In genomic region chr7:99290980-99291607, GRCh38 we compare ENCODE assay signal across 19 cellular contexts. TPM values are rescaled to one million over a fixed set of nuclear protein-coding genes. Genes with fewer than 3 reads are reported as not detected.
A peak's percentile ranks its signal among the peaks of the same experiment; 100 is the strongest.
DNase-seq lines count a peak whose midpoint lies in the region; ATAC-seq, FAIRE-seq and TF ChIP-seq lines count a peak whose summit lies in the region.
"Had no signal": no experiment of that assay in that cellular context is flagged by ENCODE, and none has a peak within 500 bp of the region (broad histone marks: within the 10 kb centered on the region; RNA-seq: fewer than 3 reads in every experiment).

No MANE protein-coding gene starts in this region.

- H3K79me2 ChIP-seq in HepG2 (ENCODE audit: insufficient read depth, low read length): no peaks in the 10 kb centered on the region

- H3K4me2 ChIP-seq in IMR-90 (ENCODE audit: low read depth, low read length) (peak overlapping the region; percentile 10; the same call in 1 of the 2 replicates), HepG2 (ENCODE audit: low read depth, low read length) (no peak overlapping the region)

- CTCF ChIA-PET in IMR-90 (lab: Yijun Ruan, JAX) (no interaction called here), HepG2 (lab: Yijun Ruan, JAX; ENCODE audit: low intra/inter-chr PET ratio, low total read pairs) (no interaction called here)

- H3K27ac ChIP-seq in IMR-90 (ENCODE audit: insufficient read depth, low read length): peak overlapping the region; percentile 34; the same call in 1 of the 2 replicates
- no peak overlapping the region for H3K27ac ChIP-seq in SJCRH30
- no peak overlapping the region for H3K27ac ChIP-seq in HepG2 (ENCODE audit: extremely low read length, insufficient read depth, low read length)
- no peak overlapping the region for H3K27ac ChIP-seq in left ventricle myocardium inferior (replicated peaks)

- peak overlapping the region; percentile 41; the same call in 1 of the 2 replicates for H3K14ac ChIP-seq in IMR-90 (replicated peaks; ENCODE audit: low read depth, low read length)

- TF ChIP-seq RAD21 in IMR-90 (IDR thresholded peaks at IDR 0.05; ENCODE audit: low read length): no peak
- TF ChIP-seq RAD21 in HepG2 (CRISPR knock-in tag; IDR thresholded peaks at IDR 0.05): no peak

- H3K9me3 ChIP-seq in IMR-90 (ENCODE audit: control insufficient read depth, insufficient read depth, low read length): no peaks in the 10 kb centered on the region
- H3K9me3 ChIP-seq in SJCRH30 (replicated peaks): no peaks in the 10 kb centered on the region
- no peaks in the 10 kb centered on the region for H3K9me3 ChIP-seq in HepG2 (ENCODE audit: low read length)
- H3K9me3 ChIP-seq in left ventricle myocardium inferior (replicated peaks): no peaks in the 10 kb centered on the region
- H3K9me3 ChIP-seq: BE2C, HAP-1 had no signal

- no peak overlapping the region for H2BK20ac ChIP-seq in IMR-90 (ENCODE audit: low read depth, low read length)

- DNase-seq in COLO668 (lab: John Stamatoyannopoulos, UW; ENCODE audit: unreplicated experiment) (peak; percentile 12), IMR-90 (peak; percentile 90), SJCRH30 (peak; percentile 35 to 54), HepG2 (ENCODE audit: low spot score) (no peak), left ventricle myocardium inferior (no peak)
- DNase-seq: BE2C; Calu3; CD4-positive, alpha-beta T cell; DMS79; KBM-7; MV-4-11; NCI-H2081 treated with DMSO at 0.1 percent for 48 hours; NCI-H446 had no signal

- peak overlapping the region; percentile 27; the same call in 1 of the 2 replicates for H3K4ac ChIP-seq in IMR-90 (ENCODE audit: low read depth, low read length)

- no peaks in the 10 kb centered on the region for H4K20me1 ChIP-seq in IMR-90 (ENCODE audit: insufficient read depth, low read length)
- H4K20me1 ChIP-seq in HepG2 (ENCODE audit: insufficient read depth, low read length): no peaks in the 10 kb centered on the region

- H3K9me1 ChIP-seq in IMR-90 (ENCODE audit: insufficient read depth, low read length): peaks cover 4% of the 10 kb centered on the region; the same call in 1 of the 2 replicates

- no peak for TF ChIP-seq POLR2A in IMR-90 (IDR thresholded peaks at IDR 0.05; ENCODE audit: low read depth, low read length)
- no peak for TF ChIP-seq POLR2A in HepG2 (IDR thresholded peaks at IDR 0.05; ENCODE audit: insufficient read depth in 1 of 2, low read depth in 2 of 2, low read length in 2 of 2)

- H4K5ac ChIP-seq in IMR-90 (ENCODE audit: low read depth, low read length): no peak overlapping the region; the same call in 1 of the 2 replicates

- peak overlapping the region; percentile 1; the same call in 1 of the 2 replicates for H3K18ac ChIP-seq in IMR-90 (ENCODE audit: low read depth, low read length)

- intact Hi-C loops in IMR-90 (cut with micrococcal nuclease) (no loop called here), HepG2 (cut with micrococcal nuclease; ENCODE audit: unreplicated experiment) (no loop called here), left ventricle myocardium inferior (cut with micrococcal nuclease) (no loop called here)

- peak overlapping the region; percentile 48; the same call in 1 of the 2 replicates for H2BK120ac ChIP-seq in IMR-90 (ENCODE audit: low read depth, low read length)

- WGBS in IMR-90 (ENCODE audit: extremely low coverage in 2 of 2, insufficient read length in 1 of 2), 2 experiments: no CpG with 5 or more reads among the region's 10 CpGs
- 52% methylated on average over 9 of the region's 10 CpGs for WGBS in HepG2 (ENCODE audit: low lambda C conversion rate)

- no peak overlapping the region for H2AK9ac ChIP-seq in IMR-90 (replicated peaks; ENCODE audit: low read depth, low read length, poor library complexity)

- POLR2A ChIA-PET in IMR-90 (lab: Charles Lee; ENCODE audit: unreplicated experiment): no interaction called here
- POLR2A ChIA-PET in HepG2 (lab: Yijun Ruan, JAX): interaction anchor here (0.8 kb wide), 1 partner anchor 18 kb away, joined by 3 read pairs; no protein-coding TSS in a partner anchor

- H2AK5ac ChIP-seq in IMR-90 (ENCODE audit: low read depth, low read length): peak overlapping the region; percentile 54

- BruUV-seq in IMR-90 (replicated peaks; lab: Mats Ljungman, UMichigan) (no TSS peak), HepG2 (replicated peaks; lab: Mats Ljungman, UMichigan) (no TSS peak)

- no peak overlapping the region for H4K91ac ChIP-seq in IMR-90 (ENCODE audit: insufficient read depth, low read depth, low read length)

- H3K27me3 ChIP-seq in IMR-90 (ENCODE audit: control insufficient read depth, insufficient read depth, low read length) (no peaks in the 10 kb centered on the region), SJCRH30 (no peaks in the 10 kb centered on the region), HepG2 (ENCODE audit: control insufficient read depth in 1 of 2, insufficient read depth in 2 of 2, low read length in 2 of 2) (no peaks in the 10 kb centered on the region; a peak in 1 of 5 replicates), left ventricle myocardium inferior (ENCODE audit: low read depth) (no peaks in the 10 kb centered on the region)
- H3K27me3 ChIP-seq: BE2C had no signal

- ATAC-seq in IMR-90 (ENCODE audit: low read depth): peak; percentile 72
- ATAC-seq in HepG2: no peak
- no peak for ATAC-seq in GM21515 (IDR thresholded peaks at IDR 0.05; ENCODE audit: unreplicated experiment)
- ATAC-seq in HG03432 (IDR thresholded peaks at IDR 0.05; ENCODE audit: unreplicated experiment): no peak
- ATAC-seq: SK-N-SH treated with all-trans-retinoic acid at 6 μM for 48 hours had no signal

- in situ Hi-C loops in IMR-90 (cut with MboI; ENCODE audit: low sequenced_read_pairs) (no loop called here), HepG2 (cut with HindIII; ENCODE audit: extremely low pct_ligation_motif_present, low pct_unique_long_range_greater_than_20kb) (no loop called here)

- dilution Hi-C loops in IMR-90 (cut with HindIII; ENCODE audit: low sequenced_read_pairs, unreplicated experiment): no loop called here

- H3K4me1 ChIP-seq in IMR-90 (ENCODE audit: control insufficient read depth, insufficient read depth, low read length) (peaks cover 5% of the 10 kb centered on the region; the same call in 1 of the 2 replicates), SJCRH30 (no peaks in the 10 kb centered on the region), HepG2 (ENCODE audit: insufficient read depth, low read length) (peaks cover 13% of the 10 kb centered on the region; the same call in 1 of the 2 replicates), left ventricle myocardium inferior (no peaks in the 10 kb centered on the region)
- H3K4me1 ChIP-seq: BE2C, HAP-1 had no signal

- H3K36me3 ChIP-seq in IMR-90 (ENCODE audit: control insufficient read depth, insufficient read depth, low read length) (no peaks in the 10 kb centered on the region), SJCRH30 (no peaks in the 10 kb centered on the region), HepG2 (replicated peaks in 1 of 2; ENCODE audit: control insufficient read depth in 1 of 2, insufficient read depth in 2 of 2, low read length in 2 of 2) (no peaks in the 10 kb centered on the region), left ventricle myocardium inferior (no peaks in the 10 kb centered on the region)
- H3K36me3 ChIP-seq: BE2C, HAP-1 had no signal

- no peak overlapping the region for H3K23ac ChIP-seq in IMR-90 (ENCODE audit: low read depth, low read length)

- H3K56ac ChIP-seq in IMR-90 (ENCODE audit: extremely low read depth, insufficient read depth, low read length): no peak overlapping the region

- FAIRE-seq in HepG2 (lab: Jason Lieb, UNC): no peak
- FAIRE-seq: GM19239 had no signal

- H3K79me1 ChIP-seq in IMR-90 (ENCODE audit: low read depth in 1 of 2, low read length in 2 of 2): no peaks in the 10 kb centered on the region

- H3K9ac ChIP-seq in IMR-90 (ENCODE audit: low read depth, low read length) (no peak overlapping the region), HepG2 (ENCODE audit: insufficient read depth, low read depth, low read length) (no peak overlapping the region)

- no peak overlapping the region; the same call in 2 of the 3 replicates for H2BK15ac ChIP-seq in IMR-90 (ENCODE audit: low read depth, low read length)

- TF ChIP-seq CTCF in IMR-90 (conservative IDR thresholded peaks at IDR 0.05; ENCODE audit: low read depth, low read length): no peak
- no peak for TF ChIP-seq CTCF in HepG2 (CRISPR knock-in tag; IDR thresholded peaks at IDR 0.05)
- no peak for TF ChIP-seq CTCF in left ventricle myocardium inferior (IDR thresholded peaks at IDR 0.05; ENCODE audit: borderline replicate concordance)

- H4K8ac ChIP-seq in IMR-90 (ENCODE audit: low read depth in 2 of 2, low read length in 2 of 2): no peak overlapping the region

- H3K4me3 ChIP-seq in IMR-90 (ENCODE audit: insufficient read depth, low read depth, low read length) (no peak overlapping the region), SJCRH30 (no peak overlapping the region), HepG2 (replicated peaks in 1 of 3; ENCODE audit: insufficient read depth in 1 of 3, low read depth in 2 of 3, low read length in 3 of 3) (no peak overlapping the region), left ventricle myocardium inferior (no peak overlapping the region)
- H3K4me3 ChIP-seq: HAP-1 had no signal

- H2AFZ ChIP-seq in IMR-90 (replicated peaks; ENCODE audit: low read length, poor library complexity) (no peak overlapping the region), HepG2 (ENCODE audit: low read length) (no peak overlapping the region)

- no peak overlapping the region for H2BK5ac ChIP-seq in IMR-90 (ENCODE audit: low read depth, low read length, poor library complexity, severe bottlenecking)

- TF ChIP-seq EP300 in HepG2 (IDR thresholded peaks at IDR 0.05; ENCODE audit: low read depth in 2 of 2, low read length in 2 of 2) (no peak), HepG2 (CRISPR knock-in tag; IDR thresholded peaks at IDR 0.05; ENCODE audit: borderline replicate concordance) (no peak)

RNA-seq across cellular contexts. Expression of gene MYH16, which starts 18.5 kb away (rescaled TPM):
- 0.18 and 0.28 TPM in 2 replicates for total RNA-seq in IMR-90 (2012; rRNA removed)
- 0.03 and 0.09 TPM in 2 replicates for polyA plus RNA-seq in IMR-90 (2012; rRNA removed)
- 0.02 and 0.09 TPM in 2 replicates for polyA plus RNA-seq in IMR-90 (2012; cell fraction: cytosol; rRNA removed)
- polyA plus RNA-seq in IMR-90 (2012; cell fraction: nucleus; rRNA removed; ENCODE audit: low replicate concordance): 0.03 and 0.04 TPM in 2 replicates
- total RNA-seq in SJCRH30 (2014; rRNA removed; shearing (Covaris generic)): 0.12 TPM in 1 of 2 replicates, not detected in the other
- total RNA-seq in HepG2 (2016; rRNA removed; fragmentation: Illumina TruSeq; extraction: Trizol): 0.15 and 0.20 TPM in 2 replicates
- not detected in 2 replicates for total RNA-seq in HepG2 (2016; cell fraction: cytosol; rRNA removed; fragmentation: Illumina TruSeq; extraction: Trizol; ENCODE audit: low read depth)
- total RNA-seq in HepG2 (2016; cell fraction: insoluble cytoplasmic fraction; rRNA removed; fragmentation: Illumina TruSeq; extraction: Trizol): 0.15 and 0.37 TPM in 2 replicates
- 0.15 TPM in 1 of 2 replicates, not detected in the other for total RNA-seq in HepG2 (2016; cell fraction: membrane; rRNA removed; fragmentation: Illumina TruSeq; extraction: Trizol)
- 0.13 TPM in 1 of 2 replicates, not detected in the other for total RNA-seq in HepG2 (2016; cell fraction: nucleus; rRNA removed; fragmentation: Illumina TruSeq; extraction: Trizol)
- polyA plus RNA-seq in HepG2 (2011; rRNA removed): 0.05 and 0.25 TPM in 2 replicates
- polyA plus RNA-seq in HepG2 (2011; cell fraction: cytosol; rRNA removed): 0.06 and 0.11 TPM in 2 replicates
- 0.05 and 0.08 TPM in 2 replicates for polyA plus RNA-seq in HepG2 (2011; cell fraction: nucleus; rRNA removed)
- 0.05 TPM in 1 of 2 replicates, not detected in the other for polyA plus RNA-seq in HepG2 (2012)
- polyA plus RNA-seq in HepG2 (2016; cell fraction: cytosol; fragmentation: Illumina TruSeq; extraction: Trizol; ENCODE audit: low read depth): 0.11 and 0.15 TPM in 2 replicates
- 0.11 and 0.27 TPM in 2 replicates for polyA plus RNA-seq in HepG2 (2016; cell fraction: insoluble cytoplasmic fraction; fragmentation: Illumina TruSeq; extraction: Trizol; ENCODE audit: low read depth)
- 0.10 TPM in 1 of 2 replicates, not detected in the other for polyA plus RNA-seq in HepG2 (2016; cell fraction: membrane; fragmentation: Illumina TruSeq; extraction: Trizol; ENCODE audit: low read depth)
- polyA plus RNA-seq in HepG2 (2016; cell fraction: nucleus; fragmentation: Illumina TruSeq; extraction: Trizol; ENCODE audit: insufficient read depth, low read depth): not detected in 2 replicates
- not detected in 2 replicates for polyA minus RNA-seq in HepG2 (2011; rRNA and poly(A)+ RNA removed; ENCODE audit: low replicate concordance)
- polyA minus RNA-seq in HepG2 (2011; cell fraction: cytosol; rRNA and poly(A)+ RNA removed): not detected in 2 replicates
- polyA minus RNA-seq in HepG2 (2011; cell fraction: nucleus; rRNA and poly(A)+ RNA removed): not detected in 2 replicates
- total RNA-seq in left ventricle myocardium inferior: not detected
- total RNA-seq: CD4-positive, alpha-beta T cell; T-helper 1 cell treated with Interleukin-12 subunit alpha and Interleukin-12 subunit beta and Interleukin-4 antibody, amounts not matched to agents 30 ng/mL and 1 ng/mL, for 36 hours had no signal

RNA-seq across cellular contexts. Expression of gene ARPC1A, which starts 34.6 kb away (rescaled TPM):
- 321 and 327 TPM in 2 replicates for total RNA-seq in IMR-90 (2012; rRNA removed)
- polyA plus RNA-seq in IMR-90 (2012; rRNA removed): 253 and 260 TPM in 2 replicates
- 307 and 343 TPM in 2 replicates for polyA plus RNA-seq in IMR-90 (2012; cell fraction: cytosol; rRNA removed)
- 103 and 113 TPM in 2 replicates for polyA plus RNA-seq in IMR-90 (2012; cell fraction: nucleus; rRNA removed; ENCODE audit: low replicate concordance)
- total RNA-seq in SJCRH30 (2014; rRNA removed; shearing (Covaris generic)): 130 and 132 TPM in 2 replicates
- total RNA-seq in HepG2 (2016; rRNA removed; fragmentation: Illumina TruSeq; extraction: Trizol): 88.5 and 89.7 TPM in 2 replicates
- 352 and 381 TPM in 2 replicates for total RNA-seq in HepG2 (2016; cell fraction: cytosol; rRNA removed; fragmentation: Illumina TruSeq; extraction: Trizol; ENCODE audit: low read depth)
- total RNA-seq in HepG2 (2016; cell fraction: insoluble cytoplasmic fraction; rRNA removed; fragmentation: Illumina TruSeq; extraction: Trizol): 88.4 and 99.3 TPM in 2 replicates
- 379 and 382 TPM in 2 replicates for total RNA-seq in HepG2 (2016; cell fraction: membrane; rRNA removed; fragmentation: Illumina TruSeq; extraction: Trizol)
- 36.5 and 43.0 TPM in 2 replicates for total RNA-seq in HepG2 (2016; cell fraction: nucleus; rRNA removed; fragmentation: Illumina TruSeq; extraction: Trizol)
- 44.3 and 46.8 TPM in 2 replicates for polyA plus RNA-seq in HepG2 (2011; rRNA removed)
- polyA plus RNA-seq in HepG2 (2011; cell fraction: cytosol; rRNA removed): 69.4 and 70.9 TPM in 2 replicates
- 27.0 and 30.7 TPM in 2 replicates for polyA plus RNA-seq in HepG2 (2011; cell fraction: nucleus; rRNA removed)
- polyA plus RNA-seq in HepG2 (2012): 77.3 and 81.6 TPM in 2 replicates
- 628 and 647 TPM in 2 replicates for polyA plus RNA-seq in HepG2 (2016; cell fraction: cytosol; fragmentation: Illumina TruSeq; extraction: Trizol; ENCODE audit: low read depth)
- 133 and 136 TPM in 2 replicates for polyA plus RNA-seq in HepG2 (2016; cell fraction: insoluble cytoplasmic fraction; fragmentation: Illumina TruSeq; extraction: Trizol; ENCODE audit: low read depth)
- 501 and 566 TPM in 2 replicates for polyA plus RNA-seq in HepG2 (2016; cell fraction: membrane; fragmentation: Illumina TruSeq; extraction: Trizol; ENCODE audit: low read depth)
- polyA plus RNA-seq in HepG2 (2016; cell fraction: nucleus; fragmentation: Illumina TruSeq; extraction: Trizol; ENCODE audit: insufficient read depth, low read depth): 71.6 and 84.3 TPM in 2 replicates
- polyA minus RNA-seq in HepG2 (2011; rRNA and poly(A)+ RNA removed; ENCODE audit: low replicate concordance): 89.0 and 132 TPM in 2 replicates
- polyA minus RNA-seq in HepG2 (2011; cell fraction: cytosol; rRNA and poly(A)+ RNA removed): 36.2 and 38.2 TPM in 2 replicates
- 21.1 and 31.1 TPM in 2 replicates for polyA minus RNA-seq in HepG2 (2011; cell fraction: nucleus; rRNA and poly(A)+ RNA removed)
- 131 TPM for total RNA-seq in left ventricle myocardium inferior

Comparison
In these comparisons a context has a peak if more than half of its experiments do, and no peak if none do; other contexts are left out.
1. DNase-seq: peak in COLO668 (single experiment), IMR-90 (single experiment) and SJCRH30 (2 of 2); none in HepG2 (single experiment) and left ventricle myocardium inferior (single experiment).